ENCODE assay signal across 8 cellular contexts in the genomic region with DNA sequence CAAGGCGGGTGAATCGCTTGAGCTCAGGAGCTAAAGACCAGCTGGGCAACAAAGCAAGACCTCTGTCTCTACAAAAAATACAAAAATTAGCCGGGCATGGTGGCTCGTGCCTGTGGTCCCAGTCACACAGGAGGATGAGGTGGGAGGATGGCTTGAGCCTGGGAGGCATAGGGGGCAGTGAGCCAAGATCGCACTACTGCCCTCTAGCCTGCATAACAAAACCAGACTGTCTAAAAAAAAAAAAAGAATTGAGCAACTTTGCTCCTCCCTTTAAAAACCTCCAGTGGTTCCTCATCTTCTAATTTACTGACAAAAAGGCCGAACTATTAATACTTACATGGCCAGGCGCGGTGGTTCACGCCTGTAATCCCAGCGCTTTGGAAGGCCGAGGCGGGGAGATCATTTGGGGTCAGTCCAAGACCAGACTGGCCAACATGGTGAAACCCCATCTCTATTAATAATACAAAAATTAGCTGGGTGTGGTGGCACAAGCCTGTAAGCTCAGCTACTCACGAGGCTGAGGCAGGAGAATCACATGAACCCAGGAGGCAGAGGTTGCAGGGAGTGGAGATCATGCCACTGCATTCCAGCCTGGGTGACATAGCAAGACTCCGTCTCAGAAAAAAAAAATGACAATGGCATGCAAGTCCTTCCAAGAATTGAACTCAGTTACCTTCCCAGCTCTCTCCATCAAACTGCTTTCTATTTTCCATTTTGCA. TPM values are rescaled to one million over a fixed set of nuclear protein-coding genes. Genes with fewer than 3 reads are reported as not detected.
DNase-seq lines count a peak whose midpoint lies in the region; ATAC-seq and TF ChIP-seq lines count a peak whose summit lies in the region.

No MANE protein-coding gene starts in this region.

- DNase-seq in DND-41, result no peak
- DNase-seq in MM.1S, result no peak
- DNase-seq in ascending aorta (ENCODE audit: low spot score in 2 of 2), result peak in 1 of 2 donors; percentile 73
- DNase-seq in iris pigment epithelial cell (ENCODE audit: low read depth), result peak; percentile 66
- peak; percentile 46 for DNase-seq in transverse colon
- DNase-seq in activated naive CD4-positive, alpha-beta T cell treated with anti-CD3 and anti-CD28 coated beads, Interleukin-2, amount 10 ng/mL, durations not matched to agents 7 days and 5 days, result no peak

- H2AFZ ChIP-seq in DND-41 (ENCODE audit: low read depth, low read length) (no peak overlapping the region), MM.1S (ENCODE audit: low read length) (no peak overlapping the region)

- no peaks in the 10 kb centered on the region for H3K27me3 Mint-ChIP-seq in activated naive CD4-positive, alpha-beta T cell treated with anti-CD3 and anti-CD28 coated beads, Interleukin-2, amount 10 ng/mL, durations not matched to agents 7 days and 5 days

- WGBS in transverse colon (ENCODE audit: low coverage in 1 of 2), 2 donors, result 56 to 64% methylated on average over 11 to 14 of the region's 14 CpGs

- H3K9me2 ChIP-seq in MM.1S (replicated peaks; ENCODE audit: insufficient read depth, low read length), result no peaks in the 10 kb centered on the region

- TF ChIP-seq POLR2A in transverse colon (IDR thresholded peaks at IDR 0.05), result no peak

- H3K27me3 ChIP-seq in DND-41 (ENCODE audit: insufficient read depth, low read length, poor library complexity) (no peaks in the 10 kb centered on the region), MM.1S (replicated peaks; ENCODE audit: insufficient read depth, low read length) (no peaks in the 10 kb centered on the region), ascending aorta (no peaks in the 10 kb centered on the region), transverse colon (no peaks in the 10 kb centered on the region)

- H3K27ac Mint-ChIP-seq in activated naive CD4-positive, alpha-beta T cell treated with anti-CD3 and anti-CD28 coated beads, Interleukin-2, amount 10 ng/mL, durations not matched to agents 7 days and 5 days, result no peak overlapping the region

- peaks cover 11% of the 10 kb centered on the region for H3K36me3 ChIP-seq in DND-41 (ENCODE audit: insufficient read depth, low read length)
- peaks cover 2% of the 10 kb centered on the region; the same call in 1 of the 2 replicates for H3K36me3 ChIP-seq in MM.1S (replicated peaks; ENCODE audit: insufficient read depth, low read length)
- H3K36me3 ChIP-seq in ascending aorta, result peaks cover 0 to 3% of the 10 kb centered on the region in 2 donors
- peaks cover 0 to 7% (median 0%) of the 10 kb centered on the region in 4 donors for H3K36me3 ChIP-seq in transverse colon

- H3K9me3 ChIP-seq in DND-41 (ENCODE audit: insufficient read depth, low read length, severe bottlenecking) (no peaks in the 10 kb centered on the region), MM.1S (replicated peaks; ENCODE audit: insufficient read depth, low read length) (no peaks in the 10 kb centered on the region), ascending aorta (no peaks in the 10 kb centered on the region), transverse colon (no peaks in the 10 kb centered on the region)

- H3K9ac ChIP-seq in DND-41 (ENCODE audit: low read depth, low read length) (no peak overlapping the region), MM.1S (ENCODE audit: low read length) (no peak overlapping the region)

- H3K79me2 ChIP-seq in DND-41 (ENCODE audit: insufficient read depth, low read length) (peaks cover 96% of the 10 kb centered on the region), MM.1S (ENCODE audit: low read length) (peaks cover 99% of the 10 kb centered on the region)

- TF ChIP-seq EP300 in transverse colon (IDR thresholded peaks at IDR 0.05; ENCODE audit: low read depth), result no peak

- ATAC-seq in DND-41 (ENCODE audit: insufficient read depth, low read depth) (no peak), GM18511 (IDR thresholded peaks at IDR 0.05; ENCODE audit: unreplicated experiment) (no peak), HG03097 (IDR thresholded peaks at IDR 0.05; ENCODE audit: low FRiP score, unreplicated experiment) (no peak)

- CTCF ChIA-PET in activated naive CD4-positive, alpha-beta T cell treated with anti-CD3 and anti-CD28 coated beads, Interleukin-2, amount 10 ng/mL, durations not matched to agents 7 days and 5 days (lab: Charles Lee), result interaction anchor here (1.8 to 3.8 kb wide), 3 partner anchors 15 to 57 kb away, joined by 5 to 16 read pairs (median 6); no protein-coding TSS in a partner anchor

- H3K4me1 Mint-ChIP-seq in activated naive CD4-positive, alpha-beta T cell treated with anti-CD3 and anti-CD28 coated beads, Interleukin-2, amount 10 ng/mL, durations not matched to agents 7 days and 5 days, result peaks cover 47% of the 10 kb centered on the region

- in situ Hi-C loops in transverse colon (cut with MboI; ENCODE audit: low pct_ligation_motif_present in 1 of 4, low pct_unique_long_range_greater_than_20kb in 1 of 4, low sequenced_read_pairs in 3 of 4), result no loop called here

- peaks cover 7% of the 10 kb centered on the region for H3F3A ChIP-seq in MM.1S (ENCODE audit: insufficient read depth, low read length)

- TF ChIP-seq CTCF in DND-41 (IDR thresholded peaks at IDR 0.05; ENCODE audit: borderline replicate concordance, extremely low read depth, low read length, poor library complexity, severe bottlenecking) (no peak), MM.1S (IDR thresholded peaks at IDR 0.05; ENCODE audit: low read length) (peak; percentile 20; the same call in 1 of the 2 replicates), ascending aorta (IDR thresholded peaks at IDR 0.05) (peak in 2 of 3 experiments; percentile 12 to 37), transverse colon (IDR thresholded peaks at IDR 0.05) (peak in 4 of 5 experiments; percentile 20 to 24 (median 22))

- H4K20me1 ChIP-seq in DND-41 (ENCODE audit: insufficient read depth, low read length), result peaks cover 11% of the 10 kb centered on the region; the same call in 1 of the 2 replicates
- peaks cover 10% of the 10 kb centered on the region; the same call in 1 of the 2 replicates for H4K20me1 ChIP-seq in MM.1S (ENCODE audit: insufficient read depth, low read length)

- H3K4me2 ChIP-seq in DND-41 (ENCODE audit: insufficient read depth, low read length) (peak overlapping the region; percentile 10; the same call in 1 of the 2 replicates), MM.1S (ENCODE audit: low read depth, low read length) (no peak overlapping the region)

- H3K27ac ChIP-seq in DND-41 (ENCODE audit: low read length) (no peak overlapping the region), MM.1S (ENCODE audit: low read length) (no peak overlapping the region), ascending aorta (peak overlapping the region in 1 of 2 donors; percentile 27), transverse colon (peak overlapping the region; percentile 18 to 57 (median 28))

- H3K4me3 Mint-ChIP-seq in activated naive CD4-positive, alpha-beta T cell treated with anti-CD3 and anti-CD28 coated beads, Interleukin-2, amount 10 ng/mL, durations not matched to agents 7 days and 5 days, result no peak overlapping the region

- intact Hi-C loops in ascending aorta (cut with DNase I) (no loop called here), transverse colon (cut with DNase I; ENCODE audit: low total_unique reads) (loop anchor here (5.0 kb wide), 1 partner anchor 720 kb away; no protein-coding TSS in a partner anchor)

- H3K4me1 ChIP-seq in DND-41 (ENCODE audit: insufficient read depth, low read length), result peaks cover 39% of the 10 kb centered on the region
- peaks cover 6% of the 10 kb centered on the region; the same call in 1 of the 2 replicates for H3K4me1 ChIP-seq in MM.1S (ENCODE audit: low read length)
- H3K4me1 ChIP-seq in ascending aorta, result peaks cover 6 to 23% of the 10 kb centered on the region in 2 donors
- peaks cover 31 to 50% (median 40%) of the 10 kb centered on the region in 4 donors for H3K4me1 ChIP-seq in transverse colon

- no peak overlapping the region for H3K4me3 ChIP-seq in DND-41 (ENCODE audit: low read depth in 1 of 2, low read length in 2 of 2)
- H3K4me3 ChIP-seq in MM.1S (ENCODE audit: low read length), result no peak overlapping the region
- peak overlapping the region in 1 of 2 donors; percentile 4 for H3K4me3 ChIP-seq in ascending aorta
- H3K4me3 ChIP-seq in transverse colon, result no peak overlapping the region

- peaks cover 34% of the 10 kb centered on the region for H3K36me3 Mint-ChIP-seq in activated naive CD4-positive, alpha-beta T cell treated with anti-CD3 and anti-CD28 coated beads, Interleukin-2, amount 10 ng/mL, durations not matched to agents 7 days and 5 days

- no peaks in the 10 kb centered on the region for H3K9me3 Mint-ChIP-seq in activated naive CD4-positive, alpha-beta T cell treated with anti-CD3 and anti-CD28 coated beads, Interleukin-2, amount 10 ng/mL, durations not matched to agents 7 days and 5 days

RNA-seq across cellular contexts. Expression of a gene that starts 4.4 kb away (rescaled TPM):
- 31.5 TPM for total RNA-seq in ascending aorta
- 10 to 100 TPM; 19.3 to 44.6 (median 30.7) TPM for total RNA-seq in transverse colon

RNA-seq across cellular contexts. Expression of a gene that starts 41.3 kb away (rescaled TPM):
- total RNA-seq in ascending aorta (not detected), transverse colon (under 1 TPM in 1 of 4 donors, not detected in 3; 0.32 TPM)

Comparison
In these comparisons a context has a peak if more than half of its experiments do, and no peak if none do; other contexts are left out.
1. DNase-seq: peak in iris pigment epithelial cell (single experiment) and transverse colon (single experiment); none in DND-41 (single experiment), MM.1S (single experiment) and activated naive CD4-positive, alpha-beta T cell treated with anti-CD3 and anti-CD28 coated beads, Interleukin-2, amount 10 ng/mL, durations not matched to agents 7 days and 5 days (single experiment).
2. H3K27ac ChIP-seq: peak in transverse colon (4 of 4); none in DND-41 (single experiment) and MM.1S (single experiment).